In the genomic region with DNA sequence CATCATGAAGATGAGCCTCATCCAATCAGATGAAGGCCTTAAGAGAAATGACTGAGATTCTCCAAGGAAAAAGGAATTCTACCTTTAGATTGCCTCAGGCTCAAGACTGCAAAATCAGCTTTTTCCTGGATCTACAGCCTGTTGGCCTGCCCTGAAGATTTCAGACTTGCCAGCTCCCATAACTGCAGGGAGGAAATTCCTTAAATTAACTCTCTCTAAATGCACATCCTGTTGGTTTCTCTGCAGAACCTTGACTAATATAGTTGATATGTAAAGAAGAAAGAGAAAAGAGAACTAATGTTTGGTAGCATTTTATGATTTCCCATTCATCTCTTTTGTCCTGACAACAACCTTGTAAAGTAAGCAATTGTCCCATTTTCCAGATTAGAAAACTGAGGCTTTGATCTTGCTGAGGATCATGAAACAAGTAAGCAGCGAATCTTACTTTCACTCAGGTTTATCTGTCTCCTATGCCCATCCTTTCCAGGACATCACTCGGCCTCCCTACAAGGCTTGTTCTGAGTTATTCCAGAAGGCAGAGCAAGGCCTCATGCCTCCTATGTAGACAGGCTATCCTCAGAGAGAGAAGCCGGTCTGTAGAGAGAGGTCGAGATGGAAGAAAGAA, we compare ENCODE assay signal across 22 cellular contexts.
DNase-seq lines count a peak whose midpoint lies in the region; ATAC-seq, FAIRE-seq and TF ChIP-seq lines count a peak whose summit lies in the region.
"Had no signal": no experiment of that assay in that cellular context is flagged by ENCODE, and none has a peak within 500 bp of the region (broad histone marks: within the 10 kb centered on the region; RNA-seq: fewer than 3 reads in every experiment).

No MANE protein-coding gene starts in this region.

- H3K27ac ChIP-seq in SK-N-MC: peak overlapping the region; percentile 71; the same call in 1 of the 2 replicates
- no peak overlapping the region for H3K27ac ChIP-seq in endothelial cell of umbilical vein (ENCODE audit: insufficient read depth, low read depth, low read length)
- H3K27ac ChIP-seq: adrenal gland, heart left ventricle, neutrophil, PC-9, psoas muscle, upper lobe of left lung had no signal

- H3K4me3 ChIP-seq in SK-N-MC: no peak overlapping the region
- H3K4me3 ChIP-seq in endothelial cell of umbilical vein (replicated peaks in 1 of 3; ENCODE audit: insufficient read depth in 1 of 3, low read depth in 1 of 3, low read length in 3 of 3): no peak overlapping the region
- H3K4me3 ChIP-seq: adrenal gland, heart left ventricle, PC-9, psoas muscle, upper lobe of left lung had no signal

- no peak overlapping the region for H3K9ac ChIP-seq in SK-N-MC (ENCODE audit: insufficient read length)
- no peak overlapping the region for H3K9ac ChIP-seq in endothelial cell of umbilical vein (replicated peaks; ENCODE audit: extremely low read depth, insufficient read depth, low read length)

- DNase-seq in GM03348 (ENCODE audit: low spot score): peak; percentile 29
- DNase-seq in SK-N-MC (ENCODE audit: low read depth, low spot score): peak; percentile 76
- peak; percentile 80 for DNase-seq in endothelial cell of umbilical vein (ENCODE audit: low read depth, low spot score)
- DNase-seq in pulmonary artery endothelial cell (ENCODE audit: low read depth, low spot score): peak; percentile 53
- DNase-seq in activated naive CD4-positive, alpha-beta T cell (lab: John Stamatoyannopoulos, UW): no peak
- no peak for DNase-seq in RKO (ENCODE audit: low spot score)
- DNase-seq: activated CD4-positive, alpha-beta T cell treated with anti-CD3 and anti-CD28 coated beads for 36 hours; activated T-cell treated with anti-CD3 and anti-CD28 coated beads, Interleukin-2, amount 50 U/mL, for 24 hours; adrenal gland; BE2C; heart left ventricle; left cardiac atrium; NCI-H1417 treated with DMSO at 0.1 percent for 48 hours; NCI-H510A treated with DMSO at 0.1 percent for 48 hours; PC-9; psoas muscle; SIG-M5; upper lobe of left lung had no signal

- no peaks in the 10 kb centered on the region for H3K9me1 ChIP-seq in endothelial cell of umbilical vein (replicated peaks; ENCODE audit: control insufficient read depth, extremely low read depth, insufficient read depth, low read length)

- FAIRE-seq in endothelial cell of umbilical vein (lab: Jason Lieb, UNC): peak; percentile 83
- FAIRE-seq: GM12892 had no signal

- no peak for TF ChIP-seq CTCF in endothelial cell of umbilical vein (IDR thresholded peaks at IDR 0.05; ENCODE audit: extremely low read depth in 1 of 2, insufficient read depth in 1 of 2, low read depth in 1 of 2, low read length in 2 of 2)

- TF ChIP-seq POLR2A in endothelial cell of umbilical vein (IDR thresholded peaks at IDR 0.05; ENCODE audit: low read depth, low read length): no peak

- ATAC-seq in GM21528 (IDR thresholded peaks at IDR 0.05; ENCODE audit: low FRiP score, unreplicated experiment): no peak
- no peak for ATAC-seq in GM21390 (IDR thresholded peaks at IDR 0.05; ENCODE audit: unreplicated experiment)
- ATAC-seq: activated CD4-positive, alpha-beta T cell treated with anti-CD3 and anti-CD28 coated beads for 36 hours; heart left ventricle; left cardiac atrium; psoas muscle had no signal

- dilution Hi-C loops in endothelial cell of umbilical vein (cut with MboI; ENCODE audit: extremely low pct_ligation_motif_present, low sequenced_read_pairs): no loop called here

- H3K9me3 ChIP-seq in SK-N-MC (ENCODE audit: low read depth, low read length) (no peaks in the 10 kb centered on the region), endothelial cell of umbilical vein (replicated peaks; ENCODE audit: control insufficient read depth, insufficient read depth, low read length) (no peaks in the 10 kb centered on the region)
- H3K9me3 ChIP-seq: adrenal gland, BE2C, neutrophil, psoas muscle, upper lobe of left lung had no signal

- peaks cover 24% of the 10 kb centered on the region for H3K4me1 ChIP-seq in endothelial cell of umbilical vein (ENCODE audit: control insufficient read depth, extremely low read depth, insufficient read depth, low read length)
- H3K4me1 ChIP-seq: adrenal gland, BE2C, psoas muscle, upper lobe of left lung had no signal

- no peaks in the 10 kb centered on the region for H3K79me2 ChIP-seq in endothelial cell of umbilical vein (ENCODE audit: control insufficient read depth, insufficient read depth, low read length)

- no peak overlapping the region for H2AFZ ChIP-seq in endothelial cell of umbilical vein (ENCODE audit: low read depth, low read length)
- H2AFZ ChIP-seq: PC-9 had no signal

- intact Hi-C loops in endothelial cell of umbilical vein (cut with micrococcal nuclease): loop anchor here (5.0 kb wide), 1 partner anchor 96 kb away; no protein-coding TSS in a partner anchor

- H3K4me2 ChIP-seq in endothelial cell of umbilical vein (ENCODE audit: insufficient read depth, low read length): peak overlapping the region; percentile 1
- H3K4me2 ChIP-seq: PC-9 had no signal

- POLR2A ChIA-PET in endothelial cell of umbilical vein (lab: Charles Lee): interaction anchor here (1.3 kb wide), 1 partner anchor 17 kb away, joined by 3 read pairs; no protein-coding TSS in a partner anchor

- no peaks in the 10 kb centered on the region for H3K27me3 ChIP-seq in endothelial cell of umbilical vein (ENCODE audit: control insufficient read depth in 2 of 2, insufficient read depth in 2 of 2, low read length in 2 of 2)
- H3K27me3 ChIP-seq: adrenal gland, BE2C, heart left ventricle, neutrophil, upper lobe of left lung had no signal

- no peaks in the 10 kb centered on the region for H4K20me1 ChIP-seq in endothelial cell of umbilical vein (replicated peaks; ENCODE audit: control insufficient read depth, extremely low read depth, insufficient read depth, low read length)

- CTCF ChIA-PET in endothelial cell of umbilical vein (lab: Charles Lee): interaction anchor here (0.9 to 1.4 kb wide), 5 partner anchors 9 to 434 kb away, joined by 3 to 5 read pairs (median 4); no protein-coding TSS in a partner anchor

- no TSS peak for BruUV-seq in endothelial cell of umbilical vein (replicated peaks; lab: Mats Ljungman, UMichigan)

- H3K36me3 ChIP-seq in SK-N-MC (ENCODE audit: insufficient read depth, low read length) (no peaks in the 10 kb centered on the region), endothelial cell of umbilical vein (ENCODE audit: control insufficient read depth in 2 of 2, extremely low read depth in 1 of 2, insufficient read depth in 2 of 2, low read length in 2 of 2) (no peaks in the 10 kb centered on the region)
- H3K36me3 ChIP-seq: adrenal gland, BE2C, heart left ventricle, neutrophil, upper lobe of left lung had no signal

TF ChIP-seq in endothelial cell of umbilical vein, 7 proteins besides CTCF, POLR2A, EP300 and RAD21:
- TF ChIP-seq EZH2 (IDR thresholded peaks at IDR 0.05; ENCODE audit: borderline replicate concordance, low read depth, low read length, severe bottlenecking) (no peak), FOS (IDR thresholded peaks at IDR 0.05; ENCODE audit: borderline replicate concordance, insufficient read depth, low read length) (peak; percentile 22)

Comparison
In these comparisons a context has a peak if more than half of its experiments do, and no peak if none do; other contexts are left out.
1. DNase-seq: peak in GM03348 (single experiment), SK-N-MC (single experiment), endothelial cell of umbilical vein (single experiment) and pulmonary artery endothelial cell (single experiment); none in activated naive CD4-positive, alpha-beta T cell (0 of 4) and RKO (single experiment).